9 cellular contexts compared by ENCODE assay signal in genomic region chr2:25309402-25309801, GRCh38. TPM values are rescaled to one million over a fixed set of nuclear protein-coding genes. Genes with fewer than 3 reads are reported as not detected.
DNase-seq lines count a peak whose midpoint lies in the region; ATAC-seq and TF ChIP-seq lines count a peak whose summit lies in the region.
"Had no signal": no experiment of that assay in that cellular context is flagged by ENCODE, and none has a peak within 500 bp of the region (broad histone marks: within the 10 kb centered on the region; RNA-seq: fewer than 3 reads in every experiment).

No MANE protein-coding gene starts in this region.

- H3K9me3 ChIP-seq in osteoblast (ENCODE audit: low read depth, low read length) = no peaks in the 10 kb centered on the region

- CTCF ChIA-PET in activated CD8-positive, alpha-beta memory T cell treated with anti-CD3 and anti-CD28 coated beads, Interleukin-2, amount 10 ng/mL, durations not matched to agents 7 days and 5 days (lab: Charles Lee) = interaction anchor here (0.6 to 3.5 kb wide), 19 partner anchors 12 to 278 kb away, joined by 3 to 15 read pairs (median 4); partner anchors contain the start of gene DNMT3A

- TF ChIP-seq CTCF in GM13976 (IDR thresholded peaks at IDR 0.05; ENCODE audit: borderline replicate concordance, control extremely low read depth, extremely low read depth, insufficient read depth, missing control alignments) = peak; percentile 32
- TF ChIP-seq CTCF in osteoblast (IDR thresholded peaks at IDR 0.05; ENCODE audit: extremely low read depth, low read depth, low read length) = peak; percentile 60

- no peak overlapping the region for H3K27ac Mint-ChIP-seq in activated CD8-positive, alpha-beta memory T cell treated with anti-CD3 and anti-CD28 coated beads, Interleukin-2, amount 10 ng/mL, durations not matched to agents 7 days and 5 days

- no peaks in the 10 kb centered on the region for H3K79me2 ChIP-seq in osteoblast (ENCODE audit: insufficient read depth, low read length)

- no peak overlapping the region for H3K4me2 ChIP-seq in osteoblast (ENCODE audit: insufficient read depth, low read length)

- peak; percentile 38 for ATAC-seq in activated CD8-positive, alpha-beta memory T cell treated with anti-CD3 and anti-CD28 coated beads, Interleukin-2, amount 10 ng/mL, durations not matched to agents 7 days and 5 days
- ATAC-seq in GM18907 (IDR thresholded peaks at IDR 0.05; ENCODE audit: unreplicated experiment) = no peak

- in situ Hi-C loops in GM13976 (cut with MboI; ENCODE audit: low sequenced_read_pairs, unreplicated experiment) = no loop called here

- H2AFZ ChIP-seq in osteoblast (ENCODE audit: low read length) = no peak overlapping the region

- H3K4me1 Mint-ChIP-seq in activated CD8-positive, alpha-beta memory T cell treated with anti-CD3 and anti-CD28 coated beads, Interleukin-2, amount 10 ng/mL, durations not matched to agents 7 days and 5 days = peaks cover 68% of the 10 kb centered on the region

- H3K36me3 Mint-ChIP-seq in activated CD8-positive, alpha-beta memory T cell treated with anti-CD3 and anti-CD28 coated beads, Interleukin-2, amount 10 ng/mL, durations not matched to agents 7 days and 5 days = peaks cover 31% of the 10 kb centered on the region

- H3K4me3 Mint-ChIP-seq in activated CD8-positive, alpha-beta memory T cell treated with anti-CD3 and anti-CD28 coated beads, Interleukin-2, amount 10 ng/mL, durations not matched to agents 7 days and 5 days = no peak overlapping the region

- no peak overlapping the region for H3K4me3 ChIP-seq in osteoblast (ENCODE audit: insufficient read depth, low read length)
- H3K4me3 ChIP-seq: skin epidermis had no signal

- H3K36me3 ChIP-seq in osteoblast (ENCODE audit: insufficient read depth, low read length) = no peaks in the 10 kb centered on the region

- no peaks in the 10 kb centered on the region for H3K27me3 Mint-ChIP-seq in activated CD8-positive, alpha-beta memory T cell treated with anti-CD3 and anti-CD28 coated beads, Interleukin-2, amount 10 ng/mL, durations not matched to agents 7 days and 5 days

- peaks cover 3% of the 10 kb centered on the region for H3K4me1 ChIP-seq in osteoblast (ENCODE audit: insufficient read depth, low read length)

- peak; percentile 75 for DNase-seq in AG08396 (ENCODE audit: low spot score)
- peak; percentile 67 for DNase-seq in GM13976 (ENCODE audit: low spot score)
- peak; percentile 89 for DNase-seq in NCI-H82 (lab: John Stamatoyannopoulos, UW)
- peak; percentile 77 for DNase-seq in activated CD8-positive, alpha-beta memory T cell treated with anti-CD3 and anti-CD28 coated beads, Interleukin-2, amount 10 ng/mL, durations not matched to agents 7 days and 5 days
- peak; percentile 74 to 77 for DNase-seq in erythroblast (lab: John Stamatoyannopoulos, UW)
- DNase-seq in osteoblast (ENCODE audit: insufficient read length, low spot score, missing footprints) = no peak
- no peak for DNase-seq in cerebellar nuclear complex (lab: John Stamatoyannopoulos, UW)

- H4K20me1 ChIP-seq in osteoblast (ENCODE audit: insufficient read depth, low read length) = peaks cover 40% of the 10 kb centered on the region

- no peaks in the 10 kb centered on the region for H3K9me3 Mint-ChIP-seq in activated CD8-positive, alpha-beta memory T cell treated with anti-CD3 and anti-CD28 coated beads, Interleukin-2, amount 10 ng/mL, durations not matched to agents 7 days and 5 days (ENCODE audit: low read depth)

- H3K27ac ChIP-seq in osteoblast (ENCODE audit: low read depth, low read length) = no peak overlapping the region
- H3K27ac ChIP-seq: skin epidermis had no signal

- no peaks in the 10 kb centered on the region for H3K27me3 ChIP-seq in osteoblast (ENCODE audit: insufficient read depth, low read length)

- TF ChIP-seq POLR2A in erythroblast (IDR thresholded peaks at IDR 0.05; ENCODE audit: low read length) = no peak

RNA-seq across cellular contexts. Expression of gene DNMT3A, which starts 32.3 kb away (rescaled TPM):
- total RNA-seq in activated CD8-positive, alpha-beta memory T cell treated with anti-CD3 and anti-CD28 coated beads, Interleukin-2, amount 10 ng/mL, durations not matched to agents 7 days and 5 days = 10 to 100 TPM; 59.9 to 70.1 TPM
- total RNA-seq in osteoblast = 14.7 and 18.5 TPM in 2 replicates

Comparison
In these comparisons a context has a peak if more than half of its experiments do, and no peak if none do; other contexts are left out.
1. DNase-seq: peak in AG08396 (single experiment), GM13976 (single experiment), NCI-H82 (single experiment), activated CD8-positive, alpha-beta memory T cell treated with anti-CD3 and anti-CD28 coated beads, Interleukin-2, amount 10 ng/mL, durations not matched to agents 7 days and 5 days (single experiment) and erythroblast (2 of 2); none in osteoblast (single experiment) and cerebellar nuclear complex (0 of 2).